31 cellular contexts compared by ENCODE assay signal in genomic region chr10:37109000-37109399, GRCh38. TPM values are rescaled to one million over a fixed set of nuclear protein-coding genes. Genes with fewer than 3 reads are reported as not detected.
"Had no signal": no experiment of that assay in that cellular context is flagged by ENCODE, and none has a peak within 500 bp of the region (broad histone marks: within the 10 kb centered on the region; RNA-seq: fewer than 3 reads in every experiment).

No MANE protein-coding gene starts in this region.

- H3K27me3 ChIP-seq: MG63, Peyer's patch, SJSA1 had no signal

- H3K9me2 ChIP-seq: SK-N-SH had no signal

- H3K4me2 ChIP-seq: SK-N-SH had no signal

- DNase-seq: Kasumi-1, KG1, MG63, MV-4-11, NCI-H1092, NCI-H1105, NCI-H1417 treated with DMSO at 0.1 percent for 48 hours, NCI-H1436 treated with DMSO at 0.1 percent for 48 hours, NCI-H1694 treated with DMSO at 0.1 percent for 48 hours, NCI-H1930, NCI-H2029 treated with DMSO at 0.1 percent for 48 hours, NCI-H2081 treated with DMSO at 0.1 percent for 48 hours, NCI-H2107, NCI-H2171, NCI-H226, NCI-H446 treated with DMSO at 0.1 percent for 48 hours, NCI-H510A, NCI-H524, NCI-H526, NCI-H69, NCI-H748 treated with DMSO at 0.1 percent for 48 hours, NCI-H82, Peyer's patch, Right ventricle myocardium superior, RPMI8226, SHP77 treated with DMSO at 0.1 percent for 48 hours, SK-N-SH, SW 1271 had no signal

- H3K4me3 ChIP-seq: MG63, Peyer's patch, SJSA1 had no signal

- H3K27ac ChIP-seq: Peyer's patch, SJSA1 had no signal

- H3K4me1 ChIP-seq: Peyer's patch, SJSA1 had no signal

- H3K9ac ChIP-seq: SK-N-SH had no signal

- H3K9me3 ChIP-seq: MG63, SJSA1, SK-N-SH had no signal

- H3K36me3 ChIP-seq: MG63, Peyer's patch, SJSA1 had no signal

RNA-seq across cellular contexts. Expression of gene ANKRD30A, which starts 16.4 kb away (rescaled TPM):
- total RNA-seq: M059J, OCI-LY7, Peyer's patch, Right ventricle myocardium superior, SJSA1 had no signal
- polyA plus RNA-seq: SK-N-SH had no signal
